ENCODE assay signal across 8 cellular contexts in the genomic region with DNA sequence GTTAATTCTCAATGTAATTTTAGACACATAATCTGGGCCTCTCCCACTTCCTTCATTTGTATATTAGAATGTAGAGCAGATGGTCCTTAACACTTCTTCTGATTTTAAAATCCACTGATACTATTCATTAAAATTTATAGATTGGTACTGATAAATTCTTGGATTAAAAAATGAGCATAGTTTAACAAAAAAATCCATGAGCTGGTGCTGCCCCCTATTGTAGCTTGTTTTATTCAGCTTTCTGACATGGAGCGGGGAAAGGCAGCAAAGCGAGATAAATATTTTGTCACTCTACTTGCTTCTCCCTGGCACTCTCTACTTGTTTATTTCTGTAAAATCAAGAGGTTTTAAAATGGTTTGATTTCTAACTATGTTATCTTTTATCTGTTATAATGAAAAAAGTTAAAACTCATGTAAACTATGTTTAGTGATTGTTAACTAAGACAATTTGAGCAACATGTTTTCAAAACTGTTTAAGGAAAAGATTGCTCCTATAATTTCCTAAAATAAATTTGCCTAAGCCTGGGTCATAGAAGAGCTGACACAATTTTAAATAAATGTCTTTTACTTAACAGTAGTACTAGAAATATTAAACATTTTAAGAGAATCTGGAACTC. TPM values are rescaled to one million over a fixed set of nuclear protein-coding genes. Genes with fewer than 3 reads are reported as not detected.
DNase-seq lines count a peak whose midpoint lies in the region; ATAC-seq and TF ChIP-seq lines count a peak whose summit lies in the region.

No MANE protein-coding gene starts in this region.

- H3K36me3 Mint-ChIP-seq in activated CD4-positive, alpha-beta T cell treated with anti-CD3 and anti-CD28 coated beads for 36 hours (ENCODE audit: low read depth): no peaks in the 10 kb centered on the region
- no peaks in the 10 kb centered on the region for H3K36me3 Mint-ChIP-seq in activated CD4-positive, alpha-beta T cell treated with anti-CD3 and anti-CD28 coated beads, Interleukin-2, amount 10 ng/mL, durations not matched to agents 24 days and 14 days (ENCODE audit: low read depth)

- TF ChIP-seq POLR2A in Peyer's patch (IDR thresholded peaks at IDR 0.05) (no peak), gastrocnemius medialis (IDR thresholded peaks at IDR 0.05) (no peak)

- intact Hi-C loops in activated CD4-positive, alpha-beta T cell treated with anti-CD3 and anti-CD28 coated beads for 36 hours (cut with DNase I, micrococcal nuclease): loop anchor here (1.0 to 2.0 kb wide), 2 partner anchors 122 to 411 kb away; no protein-coding TSS in a partner anchor
- intact Hi-C loops in activated CD4-positive, alpha-beta T cell treated with anti-CD3 and anti-CD28 coated beads, Interleukin-2, amount 10 ng/mL, durations not matched to agents 24 days and 14 days (cut with micrococcal nuclease): loop anchor here (5.0 kb wide), 1 partner anchor 120 kb away; no protein-coding TSS in a partner anchor
- intact Hi-C loops in gastrocnemius medialis (cut with DNase I; ENCODE audit: low total_unique reads): loop anchor here (1.0 kb wide), 1 partner anchor 122 kb away; no protein-coding TSS in a partner anchor

- H3K4me3 ChIP-seq in Peyer's patch (no peak overlapping the region), fibroblast of pulmonary artery (replicated peaks; ENCODE audit: low read depth, low read length) (no peak overlapping the region), gastrocnemius medialis (no peak overlapping the region)

- H3K27me3 ChIP-seq in Peyer's patch (no peaks in the 10 kb centered on the region), gastrocnemius medialis (no peaks in the 10 kb centered on the region)

- H3K9me3 ChIP-seq in Peyer's patch (no peaks in the 10 kb centered on the region), gastrocnemius medialis (no peaks in the 10 kb centered on the region)

- TF ChIP-seq CTCF in Peyer's patch (IDR thresholded peaks at IDR 0.05): peak in 4 of 6 experiments; percentile 14 to 66 (median 58)
- peak; percentile 59 for TF ChIP-seq CTCF in fibroblast of pulmonary artery (IDR thresholded peaks at IDR 0.05; ENCODE audit: low read length, missing control alignments)
- peak in 4 of 5 experiments; percentile 17 to 45 (median 24) for TF ChIP-seq CTCF in gastrocnemius medialis (IDR thresholded peaks at IDR 0.05 in 4 of 5, conservative IDR thresholded peaks at IDR 0.05 in 1 of 5)

- no peak overlapping the region for H3K27ac ChIP-seq in Peyer's patch
- no peak overlapping the region for H3K27ac ChIP-seq in gastrocnemius medialis

- in situ Hi-C loops in gastrocnemius medialis (cut with MboI; ENCODE audit: low sequenced_read_pairs in 4 of 4): no loop called here

- H3K36me3 ChIP-seq in Peyer's patch: no peaks in the 10 kb centered on the region
- no peaks in the 10 kb centered on the region for H3K36me3 ChIP-seq in gastrocnemius medialis

- ATAC-seq in activated CD4-positive, alpha-beta T cell treated with anti-CD3 and anti-CD28 coated beads for 36 hours: no peak
- no peak for ATAC-seq in gastrocnemius medialis
- ATAC-seq in GM21447 (IDR thresholded peaks at IDR 0.05; ENCODE audit: unreplicated experiment): no peak

- H3K27ac Mint-ChIP-seq in activated CD4-positive, alpha-beta T cell treated with anti-CD3 and anti-CD28 coated beads for 36 hours: no peak overlapping the region
- no peak overlapping the region for H3K27ac Mint-ChIP-seq in activated CD4-positive, alpha-beta T cell treated with anti-CD3 and anti-CD28 coated beads, Interleukin-2, amount 10 ng/mL, durations not matched to agents 24 days and 14 days

- H3K4me1 ChIP-seq in Peyer's patch (no peaks in the 10 kb centered on the region), gastrocnemius medialis (no peaks in the 10 kb centered on the region)

- H3K9me3 Mint-ChIP-seq in activated CD4-positive, alpha-beta T cell treated with anti-CD3 and anti-CD28 coated beads for 36 hours (ENCODE audit: low read depth): no peaks in the 10 kb centered on the region
- H3K9me3 Mint-ChIP-seq in activated CD4-positive, alpha-beta T cell treated with anti-CD3 and anti-CD28 coated beads, Interleukin-2, amount 10 ng/mL, durations not matched to agents 24 days and 14 days: no peaks in the 10 kb centered on the region

- POLR2A ChIA-PET in activated CD4-positive, alpha-beta T cell treated with anti-CD3 and anti-CD28 coated beads for 36 hours (lab: Charles Lee): no interaction called here

- no peak overlapping the region for H3K4me3 Mint-ChIP-seq in activated CD4-positive, alpha-beta T cell treated with anti-CD3 and anti-CD28 coated beads for 36 hours
- H3K4me3 Mint-ChIP-seq in activated CD4-positive, alpha-beta T cell treated with anti-CD3 and anti-CD28 coated beads, Interleukin-2, amount 10 ng/mL, durations not matched to agents 24 days and 14 days: no peak overlapping the region

- CTCF ChIA-PET in activated CD4-positive, alpha-beta T cell treated with anti-CD3 and anti-CD28 coated beads for 36 hours (lab: Charles Lee): interaction anchor here (0.8 to 3.7 kb wide), 8 partner anchors 10 to 408 kb away, joined by 3 to 43 read pairs (median 8); no protein-coding TSS in a partner anchor

- H3K27me3 Mint-ChIP-seq in activated CD4-positive, alpha-beta T cell treated with anti-CD3 and anti-CD28 coated beads for 36 hours: peaks cover 18% of the 10 kb centered on the region
- H3K27me3 Mint-ChIP-seq in activated CD4-positive, alpha-beta T cell treated with anti-CD3 and anti-CD28 coated beads, Interleukin-2, amount 10 ng/mL, durations not matched to agents 24 days and 14 days: peaks cover 6% of the 10 kb centered on the region

- no peaks in the 10 kb centered on the region for H3K4me1 Mint-ChIP-seq in activated CD4-positive, alpha-beta T cell treated with anti-CD3 and anti-CD28 coated beads for 36 hours
- H3K4me1 Mint-ChIP-seq in activated CD4-positive, alpha-beta T cell treated with anti-CD3 and anti-CD28 coated beads, Interleukin-2, amount 10 ng/mL, durations not matched to agents 24 days and 14 days: no peaks in the 10 kb centered on the region

- peak; percentile 21 for DNase-seq in activated CD4-positive, alpha-beta T cell treated with anti-CD3 and anti-CD28 coated beads for 36 hours
- no peak for DNase-seq in activated CD4-positive, alpha-beta T cell treated with anti-CD3 and anti-CD28 coated beads, Interleukin-2, amount 10 ng/mL, durations not matched to agents 24 days and 14 days
- DNase-seq in Peyer's patch: no peak
- peak; percentile 65 for DNase-seq in fibroblast of pulmonary artery (ENCODE audit: low read depth)
- no peak for DNase-seq in gastrocnemius medialis
- no peak for DNase-seq in NCI-H187 (lab: John Stamatoyannopoulos, UW)
- DNase-seq in GM19240 (ENCODE audit: insufficient read length, low spot score): no peak

RNA-seq across cellular contexts. Expression of a gene that starts 26.5 kb away (rescaled TPM):
- 1 to 10 TPM; 1.1 to 1.3 TPM for total RNA-seq in activated CD4-positive, alpha-beta T cell treated with anti-CD3 and anti-CD28 coated beads for 36 hours
- total RNA-seq in activated CD4-positive, alpha-beta T cell treated with anti-CD3 and anti-CD28 coated beads, Interleukin-2, amount 10 ng/mL, durations not matched to agents 24 days and 14 days: 1.6 and 2.0 TPM in 2 replicates
- total RNA-seq in Peyer's patch (10 to 100 TPM in 3 of 4 donors, 1 to 10 TPM in 1; 9.9 to 78.8 (median 56.0) TPM), gastrocnemius medialis (1 to 10 TPM; 2.0 to 6.5 (median 4.1) TPM)

Comparison
In these comparisons a context has a peak if more than half of its experiments do, and no peak if none do; other contexts are left out.
1. DNase-seq: peak in activated CD4-positive, alpha-beta T cell treated with anti-CD3 and anti-CD28 coated beads for 36 hours (single experiment) and fibroblast of pulmonary artery (single experiment); none in activated CD4-positive, alpha-beta T cell treated with anti-CD3 and anti-CD28 coated beads, Interleukin-2, amount 10 ng/mL, durations not matched to agents 24 days and 14 days (single experiment), Peyer's patch (0 of 3), gastrocnemius medialis (0 of 2), NCI-H187 (0 of 2) and GM19240 (single experiment).
2. Peak in every context shown above with its lines, with median percentiles within 50 percentile points of each other: CTCF ChIP-seq.